Comparison of ENCODE assay signal across 8 cellular contexts in the genomic region with DNA sequence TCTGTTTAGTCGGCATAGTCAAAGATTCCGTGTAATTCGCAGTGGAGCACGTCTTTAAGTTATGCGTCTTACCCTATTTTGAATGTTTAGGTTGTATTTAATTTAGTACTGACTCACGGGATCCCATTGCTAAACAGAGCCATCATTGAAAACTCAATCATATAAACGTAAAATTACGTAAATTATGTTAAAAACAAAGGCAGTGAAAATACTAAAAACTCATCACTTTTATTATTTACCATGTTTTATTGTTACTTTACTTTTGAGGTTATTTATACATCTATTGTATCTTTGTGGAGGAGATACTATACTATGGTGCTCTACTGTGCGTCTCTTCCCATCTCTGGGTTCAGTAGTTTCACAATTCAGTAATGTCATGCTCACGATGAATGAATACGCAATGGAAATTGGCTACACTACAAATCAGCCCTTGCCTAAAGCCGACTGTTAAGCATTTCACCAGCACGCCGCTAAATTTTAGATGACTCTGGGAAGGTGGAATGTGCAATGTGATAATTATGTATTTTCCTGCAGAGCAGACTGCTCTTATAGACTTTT. TPM values are rescaled to one million over a fixed set of nuclear protein-coding genes. Genes with fewer than 3 reads are reported as not detected.
DNase-seq lines count a peak whose midpoint lies in the region; ATAC-seq and TF ChIP-seq lines count a peak whose summit lies in the region.

No MANE protein-coding gene starts in this region.

- DNase-seq in activated CD4-positive, alpha-beta T cell treated with anti-CD3 and anti-CD28 coated beads for 4 hours = peak; percentile 4 to 6
- DNase-seq in activated CD4-positive, alpha-beta T cell treated with anti-CD3 and anti-CD28 coated beads, Interleukin-2, amount 50 U/mL, for 4 hours = no peak
- DNase-seq in NCI-H1417 treated with DMSO at 0.1 percent for 48 hours (lab: John Stamatoyannopoulos, UW) = peak; percentile 7
- DNase-seq in activated naive CD8-positive, alpha-beta T cell treated with anti-CD3 and anti-CD28 coated beads, Interleukin-2, amount 10 ng/mL, durations not matched to agents 7 days and 5 days = no peak
- DNase-seq in cardiac muscle cell (ENCODE audit: low read depth in 1 of 2, low spot score in 1 of 2) = peak in 1 of 2 donors; percentile 91
- no peak for DNase-seq in progenitor cell of endocrine pancreas (ENCODE audit: low spot score, unreplicated experiment)

- H3K4me3 ChIP-seq in cardiac muscle cell = peak overlapping the region; percentile 51

- no peaks in the 10 kb centered on the region for H3K27me3 ChIP-seq in cardiac muscle cell

- no peak for ATAC-seq in activated naive CD8-positive, alpha-beta T cell treated with anti-CD3 and anti-CD28 coated beads, Interleukin-2, amount 10 ng/mL, durations not matched to agents 7 days and 5 days (ENCODE audit: low read depth)
- no peak for ATAC-seq in HG03095 (IDR thresholded peaks at IDR 0.05; ENCODE audit: unreplicated experiment)
- no peak for ATAC-seq in HG03432 (IDR thresholded peaks at IDR 0.05; ENCODE audit: unreplicated experiment)

- H3K36me3 ChIP-seq in cardiac muscle cell = no peaks in the 10 kb centered on the region

- no peak for TF ChIP-seq CTCF in cardiac muscle cell (IDR thresholded peaks at IDR 0.05; ENCODE audit: low read depth, low read length)
- no peak for TF ChIP-seq CTCF in progenitor cell of endocrine pancreas (IDR thresholded peaks at IDR 0.05; ENCODE audit: unreplicated experiment)

- H3K27ac ChIP-seq in cardiac muscle cell = peak overlapping the region; percentile 99

- H3K4me3 Mint-ChIP-seq in activated naive CD8-positive, alpha-beta T cell treated with anti-CD3 and anti-CD28 coated beads, Interleukin-2, amount 10 ng/mL, durations not matched to agents 7 days and 5 days = peak overlapping the region; percentile 87
- H3K4me3 Mint-ChIP-seq in progenitor cell of endocrine pancreas (ENCODE audit: low read depth) = peak overlapping the region; percentile 86

- peaks cover 14% of the 10 kb centered on the region for H3K4me1 Mint-ChIP-seq in activated naive CD8-positive, alpha-beta T cell treated with anti-CD3 and anti-CD28 coated beads, Interleukin-2, amount 10 ng/mL, durations not matched to agents 7 days and 5 days
- H3K4me1 Mint-ChIP-seq in progenitor cell of endocrine pancreas (ENCODE audit: low read depth) = peaks cover 11% of the 10 kb centered on the region

- H3K36me3 Mint-ChIP-seq in activated naive CD8-positive, alpha-beta T cell treated with anti-CD3 and anti-CD28 coated beads, Interleukin-2, amount 10 ng/mL, durations not matched to agents 7 days and 5 days = peaks cover 1% of the 10 kb centered on the region
- peaks cover 2% of the 10 kb centered on the region for H3K36me3 Mint-ChIP-seq in progenitor cell of endocrine pancreas (ENCODE audit: insufficient read depth)

- no peaks in the 10 kb centered on the region for H3K9me3 ChIP-seq in cardiac muscle cell (ENCODE audit: low read depth)

- H3K9me3 Mint-ChIP-seq in activated naive CD8-positive, alpha-beta T cell treated with anti-CD3 and anti-CD28 coated beads, Interleukin-2, amount 10 ng/mL, durations not matched to agents 7 days and 5 days = no peaks in the 10 kb centered on the region
- peaks cover 10% of the 10 kb centered on the region for H3K9me3 Mint-ChIP-seq in progenitor cell of endocrine pancreas (ENCODE audit: low read depth)

- H3K27me3 Mint-ChIP-seq in activated naive CD8-positive, alpha-beta T cell treated with anti-CD3 and anti-CD28 coated beads, Interleukin-2, amount 10 ng/mL, durations not matched to agents 7 days and 5 days = no peaks in the 10 kb centered on the region
- no peaks in the 10 kb centered on the region for H3K27me3 Mint-ChIP-seq in progenitor cell of endocrine pancreas

- peak overlapping the region; percentile 93 for H3K27ac Mint-ChIP-seq in activated naive CD8-positive, alpha-beta T cell treated with anti-CD3 and anti-CD28 coated beads, Interleukin-2, amount 10 ng/mL, durations not matched to agents 7 days and 5 days
- H3K27ac Mint-ChIP-seq in progenitor cell of endocrine pancreas = peak overlapping the region; percentile 97

- peaks cover 10% of the 10 kb centered on the region for H3K4me1 ChIP-seq in cardiac muscle cell (ENCODE audit: low read depth)

- POLR2A ChIA-PET in activated naive CD8-positive, alpha-beta T cell treated with anti-CD3 and anti-CD28 coated beads, Interleukin-2, amount 10 ng/mL, durations not matched to agents 7 days and 5 days (lab: Charles Lee) = interaction anchor here (0.7 to 0.9 kb wide), 2 partner anchors 28 to 30 kb away, joined by 3 read pairs; no protein-coding TSS in a partner anchor

RNA-seq across cellular contexts. Expression of a gene that starts 0.9 kb away (rescaled TPM):
- total RNA-seq in activated naive CD8-positive, alpha-beta T cell treated with anti-CD3 and anti-CD28 coated beads, Interleukin-2, amount 10 ng/mL, durations not matched to agents 7 days and 5 days = 10 to 100 TPM; 44.3 to 47.4 TPM
- 51.0 and 62.6 TPM in 2 replicates for total RNA-seq in cardiac muscle cell
- polyA plus RNA-seq in cardiac muscle cell = 119 and 126 TPM in 2 replicates
- total RNA-seq in progenitor cell of endocrine pancreas = 87.8 and 92.8 TPM in 2 replicates

RNA-seq across cellular contexts. Expression of a gene that starts 5.1 kb away (rescaled TPM):
- 1 to 10 TPM; 6.8 to 7.8 TPM for total RNA-seq in activated naive CD8-positive, alpha-beta T cell treated with anti-CD3 and anti-CD28 coated beads, Interleukin-2, amount 10 ng/mL, durations not matched to agents 7 days and 5 days
- total RNA-seq in cardiac muscle cell (7.5 and 10.0 TPM in 2 replicates), progenitor cell of endocrine pancreas (2.7 and 3.4 TPM in 2 replicates)
- 3.2 and 4.5 TPM in 2 replicates for polyA plus RNA-seq in cardiac muscle cell

RNA-seq across cellular contexts. Expression of a gene that starts 43.3 kb away (rescaled TPM):
- 1 to 10 TPM; 6.7 to 7.5 TPM for total RNA-seq in activated naive CD8-positive, alpha-beta T cell treated with anti-CD3 and anti-CD28 coated beads, Interleukin-2, amount 10 ng/mL, durations not matched to agents 7 days and 5 days
- total RNA-seq in cardiac muscle cell = 23.3 and 48.7 TPM in 2 replicates
- 25.6 and 32.0 TPM in 2 replicates for polyA plus RNA-seq in cardiac muscle cell
- total RNA-seq in progenitor cell of endocrine pancreas = 3.4 and 4.3 TPM in 2 replicates

RNA-seq across cellular contexts. Expression of a gene that starts 43.3 kb away (rescaled TPM):
- 10 to 100 TPM; 24.5 TPM for total RNA-seq in activated naive CD8-positive, alpha-beta T cell treated with anti-CD3 and anti-CD28 coated beads, Interleukin-2, amount 10 ng/mL, durations not matched to agents 7 days and 5 days
- total RNA-seq in cardiac muscle cell = 1.7 and 2.3 TPM in 2 replicates
- 32.4 and 42.2 TPM in 2 replicates for polyA plus RNA-seq in cardiac muscle cell
- total RNA-seq in progenitor cell of endocrine pancreas = 13.0 and 15.4 TPM in 2 replicates

RNA-seq across cellular contexts. Expression of a gene that starts 43.7 kb away (rescaled TPM):
- total RNA-seq in activated naive CD8-positive, alpha-beta T cell treated with anti-CD3 and anti-CD28 coated beads, Interleukin-2, amount 10 ng/mL, durations not matched to agents 7 days and 5 days = 10 to 100 TPM; 25.0 to 26.0 TPM
- total RNA-seq in cardiac muscle cell = 6.0 and 7.6 TPM in 2 replicates
- 24.7 and 28.0 TPM in 2 replicates for polyA plus RNA-seq in cardiac muscle cell
- total RNA-seq in progenitor cell of endocrine pancreas = 31.4 and 35.6 TPM in 2 replicates

Comparison
In these comparisons a context has a peak if more than half of its experiments do, and no peak if none do; other contexts are left out.
1. DNase-seq: peak in activated CD4-positive, alpha-beta T cell treated with anti-CD3 and anti-CD28 coated beads for 4 hours (2 of 2) and NCI-H1417 treated with DMSO at 0.1 percent for 48 hours (single experiment); none in activated CD4-positive, alpha-beta T cell treated with anti-CD3 and anti-CD28 coated beads, Interleukin-2, amount 50 U/mL, for 4 hours (0 of 2), activated naive CD8-positive, alpha-beta T cell treated with anti-CD3 and anti-CD28 coated beads, Interleukin-2, amount 10 ng/mL, durations not matched to agents 7 days and 5 days (single experiment) and progenitor cell of endocrine pancreas (single experiment).